Comparison of ENCODE assay signal across 8 cellular contexts in genomic region chr20:50186151-50186885, GRCh38. TPM values are rescaled to one million over a fixed set of nuclear protein-coding genes. Genes with fewer than 3 reads are reported as not detected.
DNase-seq lines count a peak whose midpoint lies in the region; ATAC-seq, FAIRE-seq and TF ChIP-seq lines count a peak whose summit lies in the region.

No MANE protein-coding gene starts in this region.

- in situ Hi-C loops in T47D (cut with HindIII; ENCODE audit: low pct_unique_long_range_greater_than_20kb, low sequenced_read_pairs): no loop called here

- peaks cover 42% of the 10 kb centered on the region for H3K4me1 ChIP-seq in A549

- TF ChIP-seq EP300 in A549 (IDR thresholded peaks at IDR 0.05): no peak

- H3K27me3 ChIP-seq in WERI-Rb-1 (ENCODE audit: insufficient read depth, low read depth, severe bottlenecking): no peaks in the 10 kb centered on the region

- FAIRE-seq in A549 (lab: Jason Lieb, UNC) (no peak), GM19239 (lab: Jason Lieb, UNC) (peak; percentile 81)

- TF ChIP-seq RAD21 in A549 (conservative IDR thresholded peaks at IDR 0.05 in 1 of 2, IDR thresholded peaks at IDR 0.05 in 1 of 2): peak; percentile 99

- CTCF ChIA-PET in A549 (lab: Yijun Ruan, JAX): interaction anchor here (0.5 to 27.5 kb wide), 55 partner anchors 9 to 604 kb away, joined by 3 to 1085 read pairs (median 4); partner anchors contain the start of gene UBE2V1

- no peaks in the 10 kb centered on the region for H3K36me3 ChIP-seq in WERI-Rb-1

- TF ChIP-seq CTCF in A549 (IDR thresholded peaks at IDR 0.05): peak; percentile 96
- peak; percentile 86 for TF ChIP-seq CTCF in WERI-Rb-1 (IDR thresholded peaks at IDR 0.05; ENCODE audit: low read depth, low read length)

- 22% methylated on average over 13 of the region's 16 CpGs for WGBS in A549 (ENCODE audit: missing lambda C conversion rate)

- POLR2A ChIA-PET in A549 (lab: Yijun Ruan, JAX): no interaction called here

- no peak for TF ChIP-seq POLR2A in A549 (IDR thresholded peaks at IDR 0.05; ENCODE audit: low read length)

- DNase-seq in A549 (ENCODE audit: low read depth in 1 of 2, low spot score in 1 of 2) (peak; percentile 74 to 89), GM19239 (ENCODE audit: insufficient read length, low spot score) (peak; percentile 66), NCI-H2196 (lab: John Stamatoyannopoulos, UW; ENCODE audit: unreplicated experiment) (peak; percentile 94), WERI-Rb-1 (peak; percentile 93), T47D (ENCODE audit: low read depth in 1 of 2, low spot score in 1 of 2) (peak; percentile 76 to 92), islet precursor cell (peak; percentile 92)
- peak; percentile 85 to 95 (median 89) for DNase-seq in stimulated activated CD4-positive, alpha-beta T cell treated with anti-CD3 and anti-CD28 coated beads, Interleukin-1b, Interleukin-23, amount 100 ng/mL, for 24 hours (ENCODE audit: low read depth in 4 of 4, low spot score in 1 of 4)

- H3K9me3 ChIP-seq in A549 (no peaks in the 10 kb centered on the region), WERI-Rb-1 (ENCODE audit: severe bottlenecking) (no peaks in the 10 kb centered on the region)

- H3K4me2 ChIP-seq in A549: peak overlapping the region; percentile 67

- H3K27ac ChIP-seq in A549 (peak overlapping the region; percentile 97 to 98), WERI-Rb-1 (no peak overlapping the region)

- ATAC-seq in A549 (peak; percentile 9 to 63; a peak in 5 of 6 replicates), GM21390 (IDR thresholded peaks at IDR 0.05; ENCODE audit: unreplicated experiment) (no peak)

- H3K4me3 ChIP-seq in A549 (no peak overlapping the region), WERI-Rb-1 (ENCODE audit: low read depth, low read length) (no peak overlapping the region)

TF ChIP-seq in A549, 52 proteins besides CTCF, POLR2A, EP300 and RAD21:
- TF ChIP-seq SMC3 (IDR thresholded peaks at IDR 0.05) (peak; percentile 95), JUNB (IDR thresholded peaks at IDR 0.05) (no peak), RARB (CRISPR knock-in tag; IDR thresholded peaks at IDR 0.05) (no peak), MAX (IDR thresholded peaks at IDR 0.05) (peak; percentile 47)
- TF ChIP-seq, protein P1, sequence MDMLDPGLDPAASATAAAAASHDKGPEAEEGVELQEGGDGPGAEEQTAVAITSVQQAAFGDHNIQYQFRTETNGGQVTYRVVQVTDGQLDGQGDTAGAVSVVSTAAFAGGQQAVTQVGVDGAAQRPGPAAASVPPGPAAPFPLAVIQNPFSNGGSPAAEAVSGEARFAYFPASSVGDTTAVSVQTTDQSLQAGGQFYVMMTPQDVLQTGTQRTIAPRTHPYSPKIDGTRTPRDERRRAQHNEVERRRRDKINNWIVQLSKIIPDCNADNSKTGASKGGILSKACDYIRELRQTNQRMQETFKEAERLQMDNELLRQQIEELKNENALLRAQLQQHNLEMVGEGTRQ (IDR thresholded peaks at IDR 0.05): no peak

RNA-seq across cellular contexts. Expression of gene CEBPB, which starts 4.3 kb away (rescaled TPM):
- polyA plus RNA-seq in A549 (2011; rRNA removed): 35.9 and 45.4 TPM in 2 replicates
- polyA plus RNA-seq in A549 (2012; cell fraction: cytosol; rRNA removed): 71.1 and 106 TPM in 2 replicates
- polyA plus RNA-seq in A549 (2012; cell fraction: nucleus; rRNA removed): 82.9 and 128 TPM in 2 replicates
- polyA plus RNA-seq in A549 (2017; fragmentation: RNase III; extraction: RNeasy Plus Mini Kit Qiagen cat#74134 plus additional on column Dnase treatment): 58.9 to 74.0 TPM (median 66.6 TPM) in 3 replicates
- 18.3 and 20.0 TPM in 2 replicates for polyA minus RNA-seq in A549 (2011; rRNA and poly(A)+ RNA removed)

RNA-seq across cellular contexts. Expression of gene PEDS1, which starts 32.8 kb away (rescaled TPM):
- polyA plus RNA-seq in A549 (2011; rRNA removed): 24.5 and 33.5 TPM in 2 replicates
- 42.2 and 62.3 TPM in 2 replicates for polyA plus RNA-seq in A549 (2012; cell fraction: cytosol; rRNA removed)
- 37.3 and 53.0 TPM in 2 replicates for polyA plus RNA-seq in A549 (2012; cell fraction: nucleus; rRNA removed)
- polyA plus RNA-seq in A549 (2017; fragmentation: RNase III; extraction: RNeasy Plus Mini Kit Qiagen cat#74134 plus additional on column Dnase treatment): 23.1 to 26.5 TPM (median 25.8 TPM) in 3 replicates
- polyA minus RNA-seq in A549 (2011; rRNA and poly(A)+ RNA removed): 59.2 and 69.8 TPM in 2 replicates
